32 cellular contexts compared by ENCODE assay signal in the genomic region with DNA sequence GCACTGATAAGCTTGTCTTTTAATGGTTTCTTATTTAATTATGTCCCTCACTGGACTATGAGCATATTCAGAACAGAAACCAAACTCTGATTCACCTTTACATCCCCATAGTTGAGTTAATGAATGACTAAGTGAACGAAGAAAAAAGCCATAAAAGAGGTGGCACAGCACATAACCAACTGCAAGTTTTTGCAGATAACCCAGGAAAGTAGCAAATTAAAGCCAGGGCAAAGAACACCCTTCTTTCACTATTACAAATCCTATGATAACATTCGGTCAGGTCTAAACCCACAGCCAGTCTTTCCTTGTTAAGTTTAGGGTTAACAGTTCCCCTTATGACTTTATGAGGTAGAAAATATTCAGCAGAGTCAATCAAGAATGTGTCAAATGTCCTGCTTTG.
DNase-seq lines count a peak whose midpoint lies in the region; ATAC-seq, FAIRE-seq and TF ChIP-seq lines count a peak whose summit lies in the region.
"Had no signal": no experiment of that assay in that cellular context is flagged by ENCODE, and none has a peak within 500 bp of the region (broad histone marks: within the 10 kb centered on the region; RNA-seq: fewer than 3 reads in every experiment).

No MANE protein-coding gene starts in this region.

- peak overlapping the region; percentile 5 for H3K4me3 Mint-ChIP-seq in Calu3 (ENCODE audit: low read depth, unreplicated experiment)
- H3K4me3 Mint-ChIP-seq: activated CD8-positive, alpha-beta memory T cell treated with anti-CD3 and anti-CD28 coated beads, Interleukin-2, amount 10 ng/mL, durations not matched to agents 7 days and 5 days; activated naive CD4-positive, alpha-beta T cell treated with anti-CD3 and anti-CD28 coated beads, Interleukin-2, amount 50 U/mL, for 24 hours; activated T-helper 1 cell treated with anti-CD3 and anti-CD28 coated beads, Interleukin-12 subunit alpha, Interleukin-12 subunit beta, Interleukin-2, Interleukin-4 antibody, amounts not matched to agents 30 ng/mL and 10 ng/mL and 1 ng/mL, durations not matched to agents 14 hours and 24 hours and 36 hours; HFFc6 had no signal

- H3K27me3 Mint-ChIP-seq in Calu3 (ENCODE audit: unreplicated experiment) = no peaks in the 10 kb centered on the region

- CTCF ChIA-PET in Calu3 (lab: Charles Lee) = no interaction called here

- no peaks in the 10 kb centered on the region for H3K36me3 ChIP-seq in small intestine (ENCODE audit: control insufficient read depth in 2 of 2, insufficient read depth in 2 of 2, low read length in 2 of 2)
- H3K36me3 ChIP-seq: cardiac muscle cell, stomach, thyroid gland had no signal

- BruUV-seq in Calu3 (replicated peaks; lab: Mats Ljungman, UMichigan) = no TSS peak

- H3K27ac ChIP-seq in small intestine (ENCODE audit: low read depth in 1 of 2, low read length in 1 of 2) = peak overlapping the region; percentile 54 to 82
- H3K27ac ChIP-seq: cardiac muscle cell, PC-9, stomach, thyroid gland had no signal

- WGBS in small intestine, 3 donors = 11 to 53% (median 24%) methylated on average over 2 of the region's 2 CpGs

- intact Hi-C loops in Calu3 (cut with micrococcal nuclease; ENCODE audit: unreplicated experiment) = no loop called here

- H3K4me1 ChIP-seq in small intestine (ENCODE audit: control insufficient read depth in 2 of 2, insufficient read depth in 1 of 2, low read depth in 1 of 2, low read length in 1 of 2) = peaks cover 0 to 2% of the 10 kb centered on the region in 2 donors

- H3K36me3 Mint-ChIP-seq in Calu3 (ENCODE audit: insufficient read depth, unreplicated experiment) = no peaks in the 10 kb centered on the region
- H3K36me3 Mint-ChIP-seq: activated CD8-positive, alpha-beta memory T cell treated with anti-CD3 and anti-CD28 coated beads, Interleukin-2, amount 10 ng/mL, durations not matched to agents 7 days and 5 days; activated naive CD4-positive, alpha-beta T cell treated with anti-CD3 and anti-CD28 coated beads, Interleukin-2, amount 50 U/mL, for 24 hours had no signal

- H3K9me3 Mint-ChIP-seq in Calu3 (ENCODE audit: low read depth, unreplicated experiment) = no peaks in the 10 kb centered on the region
- H3K9me3 Mint-ChIP-seq: activated T-helper 1 cell treated with anti-CD3 and anti-CD28 coated beads, Interleukin-12 subunit alpha, Interleukin-12 subunit beta, Interleukin-2, Interleukin-4 antibody, amounts not matched to agents 30 ng/mL and 10 ng/mL and 1 ng/mL, durations not matched to agents 14 hours and 24 hours and 36 hours had no signal

- FAIRE-seq in small intestine (lab: Jason Lieb, UNC) = no peak
- FAIRE-seq: D721Med had no signal

- peaks cover 26% of the 10 kb centered on the region for H3K4me1 Mint-ChIP-seq in Calu3 (ENCODE audit: low read depth, unreplicated experiment)
- H3K4me1 Mint-ChIP-seq: activated naive CD4-positive, alpha-beta T cell treated with anti-CD3 and anti-CD28 coated beads, Interleukin-2, amount 50 U/mL, for 24 hours had no signal

- H3K4me3 ChIP-seq in small intestine (ENCODE audit: low read depth in 1 of 2, low read length in 2 of 2) = no peak overlapping the region
- H3K4me3 ChIP-seq: cardiac muscle cell, PC-9, stomach, thyroid gland had no signal

- H3K27ac Mint-ChIP-seq in Calu3 (ENCODE audit: unreplicated experiment) = peak overlapping the region; percentile 72
- H3K27ac Mint-ChIP-seq: activated CD8-positive, alpha-beta memory T cell treated with anti-CD3 and anti-CD28 coated beads, Interleukin-2, amount 10 ng/mL, durations not matched to agents 7 days and 5 days; activated naive CD4-positive, alpha-beta T cell treated with anti-CD3 and anti-CD28 coated beads, Interleukin-2, amount 50 U/mL, for 24 hours; activated T-helper 1 cell treated with anti-CD3 and anti-CD28 coated beads, Interleukin-12 subunit alpha, Interleukin-12 subunit beta, Interleukin-2, Interleukin-4 antibody, amounts not matched to agents 30 ng/mL and 10 ng/mL and 1 ng/mL, durations not matched to agents 14 hours and 24 hours and 36 hours; HFFc6 had no signal

- no peak for ATAC-seq in HG02610 (IDR thresholded peaks at IDR 0.05; ENCODE audit: unreplicated experiment)
- ATAC-seq: activated CD8-positive, alpha-beta memory T cell treated with anti-CD3 and anti-CD28 coated beads, Interleukin-2, amount 10 ng/mL, durations not matched to agents 7 days and 5 days; esophagus mucosa had no signal

- H3K27me3 ChIP-seq in small intestine (ENCODE audit: control insufficient read depth in 2 of 2, insufficient read depth in 2 of 2, low read length in 2 of 2) = no peaks in the 10 kb centered on the region
- H3K27me3 ChIP-seq: cardiac muscle cell, stomach, thyroid gland had no signal

- TF ChIP-seq CTCF in Calu3 (IDR thresholded peaks at IDR 0.05; ENCODE audit: unreplicated experiment) = no peak

- H3K9me3 ChIP-seq in small intestine (ENCODE audit: control insufficient read depth, low read depth) = no peaks in the 10 kb centered on the region
- H3K9me3 ChIP-seq: stomach, thyroid gland had no signal

- DNase-seq in Calu3 (no peak), HuH-7.5 (ENCODE audit: low spot score) (peak; percentile 24), kidney glomerular epithelial cell (lab: John Stamatoyannopoulos, UW) (peak; percentile 63), small intestine (peak; percentile 91), HK-2 (ENCODE audit: unreplicated experiment) (no peak), EL (no peak)
- DNase-seq: activated CD4-positive, CD25-positive, alpha-beta regulatory T cell; activated CD8-positive, alpha-beta memory T cell treated with anti-CD3 and anti-CD28 coated beads, Interleukin-2, amount 10 ng/mL, durations not matched to agents 7 days and 5 days; anterior cingulate cortex; C1 segment of cervical spinal cord; foreskin fibroblast; GOT3; HFFc6; mesendoderm; NCI-H1092 treated with DMSO at 0.1 percent for 48 hours; NCI-H187 treated with DMSO at 0.1 percent for 48 hours; NCI-H2171 treated with DMSO at 0.1 percent for 48 hours; NCI-H524 treated with DMSO at 0.1 percent for 48 hours; NK-92 treated with Interleukin-12 subunit alpha and Interleukin-12 subunit beta, amount 100 ng/mL, for 24 hours; nucleus accumbens; PC-9; SHP77 treated with DMSO at 0.1 percent for 48 hours; stomach; SW 1271; T1000; thyroid gland had no signal

Comparison
In these comparisons a context has a peak if more than half of its experiments do, and no peak if none do; other contexts are left out.
1. DNase-seq: peak in HuH-7.5 (single experiment), kidney glomerular epithelial cell (single experiment) and small intestine (single experiment); none in Calu3 (single experiment), HK-2 (single experiment) and EL (single experiment).